11 cellular contexts compared by ENCODE assay signal in genomic region chr7:1024331-1024761, GRCh38. TPM values are rescaled to one million over a fixed set of nuclear protein-coding genes. Genes with fewer than 3 reads are reported as not detected.
DNase-seq lines count a peak whose midpoint lies in the region; ATAC-seq, FAIRE-seq and TF ChIP-seq lines count a peak whose summit lies in the region.
"Had no signal": no experiment of that assay in that cellular context is flagged by ENCODE, and none has a peak within 500 bp of the region (broad histone marks: within the 10 kb centered on the region; RNA-seq: fewer than 3 reads in every experiment).

No MANE protein-coding gene starts in this region.

- no peak overlapping the region for H3K27ac Mint-ChIP-seq in CD4-positive, alpha-beta T cell
- no peak overlapping the region for H3K27ac Mint-ChIP-seq in T-cell

- no peak overlapping the region for H3K27ac ChIP-seq in CD4-positive, alpha-beta T cell (ENCODE audit: low read depth, low read length)
- no peak overlapping the region for H3K27ac ChIP-seq in mesenchymal stem cell (ENCODE audit: low read length, poor library complexity, severe bottlenecking)

- H3K4me1 ChIP-seq in mesenchymal stem cell (ENCODE audit: control insufficient read depth, insufficient read depth, low read depth, low read length), result peaks cover 19% of the 10 kb centered on the region

- TF ChIP-seq CTCF in CD4-positive, alpha-beta T cell (IDR thresholded peaks at IDR 0.05), result no peak

- H3K27me3 Mint-ChIP-seq in CD4-positive, alpha-beta T cell, result no peaks in the 10 kb centered on the region
- H3K27me3 Mint-ChIP-seq in T-cell, result no peaks in the 10 kb centered on the region

- peaks cover 21 to 63% of the 10 kb centered on the region in 2 experiments for H3K36me3 ChIP-seq in mesenchymal stem cell (ENCODE audit: control insufficient read depth in 1 of 2, insufficient read depth in 2 of 2, low read depth in 1 of 2, low read length in 2 of 2)

- H4K8ac ChIP-seq in mesenchymal stem cell (ENCODE audit: low read length), result no peak overlapping the region

- H4K91ac ChIP-seq in mesenchymal stem cell (ENCODE audit: low read length), result no peak overlapping the region

- no peak overlapping the region for H2BK15ac ChIP-seq in mesenchymal stem cell (ENCODE audit: low read depth, poor library complexity, severe bottlenecking)

- no peak overlapping the region for H3K9ac ChIP-seq in mesenchymal stem cell (ENCODE audit: low read length)

- no peak overlapping the region for H3K4me2 ChIP-seq in mesenchymal stem cell (ENCODE audit: low read length, poor library complexity, severe bottlenecking)

- no peak for DNase-seq in CD4-positive, alpha-beta T cell
- DNase-seq in GM19239 (ENCODE audit: insufficient read length, low spot score) (peak; percentile 95), NOMO-1 (lab: John Stamatoyannopoulos, UW; ENCODE audit: unreplicated experiment in 2 of 2) (peak; percentile 58 to 61), T-cell (no peak), mesenchymal stem cell (no peak), glomerular visceral epithelial cell (ENCODE audit: extremely low spot score) (no peak), HT-29 (ENCODE audit: low spot score) (no peak)
- DNase-seq: DND-41, NCI-H82 had no signal

- CTCF ChIA-PET in CD4-positive, alpha-beta T cell (lab: Charles Lee), result interaction anchor here (0.8 kb wide), 1 partner anchor 32 kb away, joined by 3 read pairs; no protein-coding TSS in a partner anchor
- CTCF ChIA-PET in T-cell (lab: Charles Lee), result no interaction called here

- FAIRE-seq in GM19239 (lab: Jason Lieb, UNC), result peak; percentile 99

- no peak overlapping the region for H2AFZ ChIP-seq in mesenchymal stem cell (ENCODE audit: low read depth, low read length)

- H2BK5ac ChIP-seq in mesenchymal stem cell (ENCODE audit: low read depth, low read length, poor library complexity, severe bottlenecking), result no peak overlapping the region

- no peak overlapping the region for H3K18ac ChIP-seq in mesenchymal stem cell (ENCODE audit: low read depth in 1 of 2, low read length in 2 of 2)

- H3K9me3 Mint-ChIP-seq in CD4-positive, alpha-beta T cell, result no peaks in the 10 kb centered on the region
- no peaks in the 10 kb centered on the region for H3K9me3 Mint-ChIP-seq in T-cell
- H3K9me3 Mint-ChIP-seq: activated naive CD4-positive, alpha-beta T cell treated with anti-CD3 and anti-CD28 coated beads, Interleukin-2, amount 50 U/mL, for 72 hours had no signal

- no peaks in the 10 kb centered on the region for H3K27me3 ChIP-seq in CD4-positive, alpha-beta T cell (ENCODE audit: control insufficient read depth, insufficient read depth, low read length)
- no peaks in the 10 kb centered on the region for H3K27me3 ChIP-seq in mesenchymal stem cell (ENCODE audit: control insufficient read depth in 1 of 2, insufficient read depth in 1 of 2, low read length in 2 of 2)

- peaks cover 58% of the 10 kb centered on the region for H3K79me1 ChIP-seq in mesenchymal stem cell (replicated peaks; ENCODE audit: low read length, poor library complexity, severe bottlenecking)

- intact Hi-C loops in CD4-positive, alpha-beta T cell (cut with DNase I, micrococcal nuclease), result no loop called here

- peaks cover 11% of the 10 kb centered on the region for H3K9me3 ChIP-seq in CD4-positive, alpha-beta T cell (ENCODE audit: control insufficient read depth, low read length)
- no peaks in the 10 kb centered on the region for H3K9me3 ChIP-seq in mesenchymal stem cell (ENCODE audit: control insufficient read depth, low read length)

- no peak overlapping the region for H3K14ac ChIP-seq in mesenchymal stem cell (ENCODE audit: low read length in 2 of 2)

- ATAC-seq in CD4-positive, alpha-beta T cell (ENCODE audit: poor library complexity), result no peak
- ATAC-seq in HG03039 (IDR thresholded peaks at IDR 0.05; ENCODE audit: unreplicated experiment), result peak; percentile 40
- ATAC-seq in T-cell (replicated peaks in 1 of 4), result no peak
- ATAC-seq: activated naive CD4-positive, alpha-beta T cell treated with anti-CD3 and anti-CD28 coated beads, Interleukin-2, amount 50 U/mL, for 72 hours had no signal

- peak overlapping the region; percentile 7 for H3K4me3 Mint-ChIP-seq in CD4-positive, alpha-beta T cell
- H3K4me3 Mint-ChIP-seq in T-cell, result no peak overlapping the region

- POLR2A ChIA-PET in CD4-positive, alpha-beta T cell (lab: Charles Lee), result interaction anchor here (0.9 kb wide), 1 partner anchor 21 kb away, joined by 3 read pairs; no protein-coding TSS in a partner anchor
- POLR2A ChIA-PET in T-cell (lab: Charles Lee), result no interaction called here

- H3K23ac ChIP-seq in mesenchymal stem cell (ENCODE audit: low read length in 2 of 2), result no peak overlapping the region

- no peak overlapping the region for H2BK120ac ChIP-seq in mesenchymal stem cell (ENCODE audit: low read depth, low read length)

- peaks cover 39% of the 10 kb centered on the region for H3K36me3 Mint-ChIP-seq in CD4-positive, alpha-beta T cell (ENCODE audit: low read depth)
- H3K36me3 Mint-ChIP-seq in T-cell, result peaks cover 20% of the 10 kb centered on the region

- no peak overlapping the region for H3K4me3 ChIP-seq in mesenchymal stem cell (ENCODE audit: insufficient read depth in 1 of 2, low read depth in 1 of 2, low read length in 2 of 2)

- WGBS in mesenchymal stem cell, result 89% methylated on average over 11 of the region's 13 CpGs

- no peak overlapping the region for H2BK12ac ChIP-seq in mesenchymal stem cell (ENCODE audit: low read length in 2 of 2)

- no peak overlapping the region for H3K4ac ChIP-seq in mesenchymal stem cell (ENCODE audit: low read depth in 1 of 2, low read length in 2 of 2)

- no peak overlapping the region for H2AK5ac ChIP-seq in mesenchymal stem cell (ENCODE audit: low read length, severe bottlenecking)

- H3K4me1 Mint-ChIP-seq in CD4-positive, alpha-beta T cell (ENCODE audit: low read depth), result peaks cover 32% of the 10 kb centered on the region
- H3K4me1 Mint-ChIP-seq in T-cell, result peaks cover 12 to 42% (median 31%) of the 10 kb centered on the region in 3 donors

RNA-seq across cellular contexts. Expression of gene GPR146, which starts 20.0 kb away (rescaled TPM):
- total RNA-seq in CD4-positive, alpha-beta T cell, result 10 to 100 TPM in 1 of 2 experiments, 1 to 10 TPM in 1; 9.9 to 13.7 TPM
- 10 to 100 TPM; 11.9 to 14.7 (median 13.0) TPM for total RNA-seq in T-cell
- 0.36 TPM for polyA plus RNA-seq in mesenchymal stem cell (2013, experiment 1 of 2)
- polyA plus RNA-seq in mesenchymal stem cell (2013, experiment 2 of 2), result 0.40 TPM
- total RNA-seq in HT-29 (2014; rRNA removed; shearing (Covaris generic)), result 4.1 and 4.3 TPM in 2 replicates

RNA-seq across cellular contexts. Expression of gene CYP2W1, which starts 41.4 kb away (rescaled TPM):
- not detected for total RNA-seq in CD4-positive, alpha-beta T cell
- total RNA-seq in T-cell, result under 1 TPM in 1 of 5 donors, not detected in 4; 0.19 TPM
- not detected for polyA plus RNA-seq in mesenchymal stem cell (2013, experiment 1 of 2)
- polyA plus RNA-seq in mesenchymal stem cell (2013, experiment 2 of 2), result not detected
- 1.9 and 3.7 TPM in 2 replicates for total RNA-seq in HT-29 (2014; rRNA removed; shearing (Covaris generic))
- total RNA-seq: activated naive CD4-positive, alpha-beta T cell treated with anti-CD3 and anti-CD28 coated beads, Interleukin-2, amount 50 U/mL, for 72 hours had no signal

RNA-seq across cellular contexts. Expression of gene COX19, which starts 49.0 kb away (rescaled TPM):
- 10 to 100 TPM; 47.7 to 51.8 TPM for total RNA-seq in CD4-positive, alpha-beta T cell
- total RNA-seq in T-cell, result 10 to 100 TPM; 38.0 to 50.9 (median 43.7) TPM
- 6.3 TPM for polyA plus RNA-seq in mesenchymal stem cell (2013, experiment 1 of 2)
- polyA plus RNA-seq in mesenchymal stem cell (2013, experiment 2 of 2), result 5.9 TPM
- 15.2 and 21.6 TPM in 2 replicates for total RNA-seq in HT-29 (2014; rRNA removed; shearing (Covaris generic))

Comparison
In these comparisons a context has a peak if more than half of its experiments do, and no peak if none do; other contexts are left out.
1. DNase-seq: peak in GM19239 (single experiment) and NOMO-1 (2 of 2); none in CD4-positive, alpha-beta T cell (0 of 10), T-cell (0 of 34), mesenchymal stem cell (single experiment), glomerular visceral epithelial cell (single experiment) and HT-29 (single experiment).